ENCODE assay signal across 18 cellular contexts in genomic region chr2:202716953-202717597, GRCh38.
"Had no signal": no experiment of that assay in that cellular context is flagged by ENCODE, and none has a peak within 500 bp of the region (broad histone marks: within the 10 kb centered on the region; RNA-seq: fewer than 3 reads in every experiment).

No MANE protein-coding gene starts in this region.

- H3K4me3 Mint-ChIP-seq: activated naive CD8-positive, alpha-beta T cell treated with anti-CD3 and anti-CD28 coated beads, Interleukin-2, amount 50 U/mL, for 24 hours; activated T-helper 17 cell treated with anti-CD3 and anti-CD28 coated beads, Interleukin-2, amount 50 U/mL, for 72 hours; natural killer cell; T-helper 1 cell treated with Interleukin-12 subunit alpha and Interleukin-12 subunit beta and Interleukin-4 antibody, amounts not matched to agents 30 μg/mL and 1 μg/mL, for 36 hours; WTC11 had no signal

- H3K4me1 Mint-ChIP-seq: WTC11 had no signal

- H3K9me3 ChIP-seq: body of pancreas, prostate gland had no signal

- H3K27me3 Mint-ChIP-seq: activated naive CD8-positive, alpha-beta T cell treated with anti-CD3 and anti-CD28 coated beads, Interleukin-2, amount 50 U/mL, for 24 hours; activated T-helper 17 cell treated with anti-CD3 and anti-CD28 coated beads, Interleukin-2, amount 50 U/mL, for 72 hours had no signal

- H3K27ac Mint-ChIP-seq: activated T-helper 17 cell treated with anti-CD3 and anti-CD28 coated beads, Interleukin-2, amount 50 U/mL, for 72 hours; natural killer cell; T-helper 1 cell treated with Interleukin-12 subunit alpha and Interleukin-12 subunit beta and Interleukin-4 antibody, amounts not matched to agents 30 μg/mL and 1 μg/mL, for 36 hours; WTC11 had no signal

- H3K27me3 ChIP-seq: body of pancreas, heart right ventricle, spleen, stomach, transverse colon, uterus had no signal

- DNase-seq: activated CD4-positive, alpha-beta T cell treated with anti-CD3 and anti-CD28 coated beads, Interleukin-2, amount 50 U/mL, for 4 hours; activated naive CD4-positive, alpha-beta T cell; activated naive CD8-positive, alpha-beta T cell treated with anti-CD3 and anti-CD28 coated beads, Interleukin-2, amount 50 U/mL, for 24 hours; body of pancreas; caudate nucleus; effector memory CD4-positive, alpha-beta T cell; heart right ventricle; left colon; natural killer cell; spleen; stimulated activated CD4-positive, alpha-beta T cell treated with anti-CD3 and anti-CD28 coated beads, Interleukin-4, amount 100 ng/mL, for 24 hours; stomach; transverse colon; uterus had no signal

- ATAC-seq: body of pancreas, heart right ventricle, left colon, WTC11 had no signal

- H3K36me3 ChIP-seq: heart right ventricle, prostate gland, stomach, transverse colon, uterus had no signal

- H3K27ac ChIP-seq: body of pancreas, heart right ventricle, prostate gland, spleen, stomach, transverse colon, uterus had no signal

- H3K4me1 ChIP-seq: body of pancreas, heart right ventricle, prostate gland, stomach, transverse colon, uterus had no signal

- H3K4me3 ChIP-seq: body of pancreas, heart right ventricle, prostate gland, spleen, stomach, transverse colon, uterus had no signal
